In the genomic region with DNA sequence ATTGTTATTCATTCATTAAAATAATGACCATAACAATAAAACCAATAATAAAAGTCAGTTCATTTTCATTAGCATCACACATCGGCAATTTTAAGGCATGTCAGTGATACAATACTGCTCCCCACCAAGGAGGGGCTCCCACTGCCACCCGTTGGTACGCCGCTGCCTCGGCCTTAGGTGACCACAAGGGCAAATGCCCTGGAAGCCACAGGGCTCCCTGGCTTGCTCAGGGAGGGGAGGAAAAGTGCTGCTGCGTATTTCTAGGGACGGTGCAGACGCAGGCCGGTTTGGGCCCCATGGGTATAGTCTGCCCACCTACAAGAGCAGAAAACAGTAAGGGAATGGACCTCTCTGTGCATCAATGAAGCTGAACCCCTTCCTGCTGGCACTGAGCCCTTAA, we compare ENCODE assay signal across 19 cellular contexts.
DNase-seq lines count a peak whose midpoint lies in the region; ATAC-seq, FAIRE-seq and TF ChIP-seq lines count a peak whose summit lies in the region.
"Had no signal": no experiment of that assay in that cellular context is flagged by ENCODE, and none has a peak within 500 bp of the region (broad histone marks: within the 10 kb centered on the region; RNA-seq: fewer than 3 reads in every experiment).

No MANE protein-coding gene starts in this region.

- H3K23me2 ChIP-seq in H1 (ENCODE audit: low read depth, low read length): no peaks in the 10 kb centered on the region

- H3K18ac ChIP-seq in H1 (ENCODE audit: extremely low read depth, low read length): no peak overlapping the region

- H3K36me3 ChIP-seq in BLaER1 (no peaks in the 10 kb centered on the region), H7 (replicated peaks; ENCODE audit: control insufficient read depth, insufficient read depth, low read length) (no peaks in the 10 kb centered on the region), H1 (ENCODE audit: control insufficient read depth in 2 of 4, insufficient read depth in 4 of 4, low read length in 3 of 4) (no peaks in the 10 kb centered on the region)
- H3K36me3 ChIP-seq: HAP-1 had no signal

- peak overlapping the region; percentile 48 for H3K4ac ChIP-seq in H1 (replicated peaks; ENCODE audit: insufficient read length, low read depth, low read length)

- 0 out of 2 replicates have a peak overlapping the region, but pooled peaks have one; percentile 44 for H2BK20ac ChIP-seq in H1 (ENCODE audit: low read length)

- H3K27me3 ChIP-seq in BLaER1 (peaks cover 38% of the 10 kb centered on the region), H7 (ENCODE audit: control insufficient read depth, insufficient read depth, low read length) (no peaks in the 10 kb centered on the region), H1 (replicated peaks in 1 of 4; ENCODE audit: control insufficient read depth in 3 of 4, extremely low read depth in 1 of 4, insufficient read depth in 3 of 4, low read length in 3 of 4) (no peaks in the 10 kb centered on the region; a peak in 1 of 7 replicates)

- H2BK120ac ChIP-seq in H1 (replicated peaks; ENCODE audit: low read depth, low read length): no peak overlapping the region

- no peak overlapping the region for H4K5ac ChIP-seq in H1 (ENCODE audit: insufficient read length, low read depth, low read length)

- no peaks in the 10 kb centered on the region for H3K9me3 ChIP-seq in BLaER1
- no peaks in the 10 kb centered on the region for H3K9me3 ChIP-seq in H1 (ENCODE audit: insufficient read depth in 2 of 2, low read depth in 1 of 2, low read length in 1 of 2)
- H3K9me3 ChIP-seq: HAP-1 had no signal

- H3K4me1 ChIP-seq in BLaER1 (peaks cover 71% of the 10 kb centered on the region), H1 (replicated peaks in 1 of 4; ENCODE audit: control insufficient read depth in 3 of 4, insufficient read depth in 4 of 4, low read length in 3 of 4) (peaks cover 0 to 22% (median 11%) of the 10 kb centered on the region in 4 experiments; a peak in 6 of 7 replicates)
- H3K4me1 ChIP-seq: HAP-1 had no signal

- H2AK5ac ChIP-seq in H1 (ENCODE audit: low read depth, low read length): 0 out of 2 replicates have a peak overlapping the region, but pooled peaks have one; percentile 28

- peak overlapping the region; percentile 50; the same call in 1 of the 2 replicates for H2BK5ac ChIP-seq in H1 (ENCODE audit: low read depth, low read length)

- no peak overlapping the region for H4K8ac ChIP-seq in H1 (ENCODE audit: extremely low read depth, insufficient read depth, low read length)

- no peaks in the 10 kb centered on the region for H3K79me1 ChIP-seq in H1 (ENCODE audit: low read depth, low read length)

- no peak for FAIRE-seq in H1 (lab: Jason Lieb, UNC)
- FAIRE-seq: A204.1, GM12891, GM18507 had no signal

- H4K91ac ChIP-seq in H1 (replicated peaks; ENCODE audit: insufficient read length, low read length): peak overlapping the region; percentile 41

- H2BK12ac ChIP-seq in H1 (ENCODE audit: low read depth, low read length): peak overlapping the region; percentile 86; the same call in 1 of the 2 replicates

- TF ChIP-seq RAD21 in H1 (IDR thresholded peaks at IDR 0.05 in 1 of 2, conservative IDR thresholded peaks at IDR 0.05 in 1 of 2; ENCODE audit: low read depth in 2 of 2, low read length in 2 of 2): no peak

- H3K56ac ChIP-seq in H1 (replicated peaks; ENCODE audit: insufficient read length, low read depth, low read length): no peak overlapping the region

- TF ChIP-seq POLR2A in H1 (IDR thresholded peaks at IDR 0.05; ENCODE audit: control extremely low read depth in 1 of 2, low read depth in 2 of 2, low read length in 2 of 2): no peak

- H3K4me2 ChIP-seq in BLaER1: peak overlapping the region; percentile 91
- peak overlapping the region in 1 of 2 experiments; percentile 24; a peak in 1 of 4 replicates for H3K4me2 ChIP-seq in H1 (ENCODE audit: insufficient read depth in 1 of 2, low read depth in 2 of 2, low read length in 2 of 2)

- CTCF ChIA-PET in H1 (lab: Charles Lee; ENCODE audit: partially characterized antibody): interaction anchor here (0.8 to 43.6 kb wide), 6 partner anchors 11 to 117 kb away, joined by 3 to 1348 read pairs (median 4); no protein-coding TSS in a partner anchor

- WGBS in H1 (ENCODE audit: extremely low coverage in 1 of 2, insufficient coverage in 1 of 2, insufficient read length in 1 of 2, insufficient replicate concordance in 2 of 2, low coverage in 1 of 2, low lambda C conversion rate in 2 of 2, missing lambda C conversion rate in 1 of 2), 2 experiments: 69% methylated on average over 9 of the region's 9 CpGs; no CpG with 5 or more reads in 1 of the 2 experiments

- DNase-seq in H7 (peak; percentile 61), H1 (ENCODE audit: low read depth in 1 of 2, low spot score in 2 of 2) (no peak), UCSD-AML1 (lab: John Stamatoyannopoulos, UW; ENCODE audit: unreplicated experiment) (no peak)
- no peak for DNase-seq in stimulated activated CD4-positive, alpha-beta T cell treated with anti-CD3 and anti-CD28 coated beads, Interleukin-4, amount 100 ng/mL, for 4 hours
- DNase-seq: C1 segment of cervical spinal cord; Calu3; CD4-positive, alpha-beta memory T cell; COR-L47; DMS53; DMS79 treated with DMSO at 0.1 percent for 48 hours; GF-D8; HFFc6 had no signal

- TF ChIP-seq EP300 in H1 (IDR thresholded peaks at IDR 0.05; ENCODE audit: borderline replicate concordance in 1 of 2, low read depth in 2 of 2, low read length in 2 of 2): no peak

- H3K23ac ChIP-seq in H1 (ENCODE audit: insufficient read length): no peak overlapping the region

- H3K27ac ChIP-seq in BLaER1: no peak overlapping the region
- no peak overlapping the region for H3K27ac ChIP-seq in H1 (ENCODE audit: low read depth, low read length)
- H3K27ac ChIP-seq: 22Rv1 had no signal

- peak overlapping the region; percentile 42; the same call in 1 of the 2 replicates for H3K4me3 ChIP-seq in BLaER1
- no peak overlapping the region for H3K4me3 ChIP-seq in H7 (ENCODE audit: insufficient read depth, low read depth, low read length)
- no peak overlapping the region for H3K4me3 ChIP-seq in H1 (ENCODE audit: extremely low read depth in 1 of 4, insufficient read depth in 2 of 4, low read depth in 3 of 4, low read length in 4 of 4)
- H3K4me3 ChIP-seq: HAP-1 had no signal

- no peak for TF ChIP-seq CTCF in H1 (IDR thresholded peaks at IDR 0.05; ENCODE audit: control extremely low read depth in 1 of 3, insufficient read depth in 1 of 3, low read depth in 1 of 3, low read length in 3 of 3)

- peaks cover 53% of the 10 kb centered on the region for H4K20me1 ChIP-seq in BLaER1
- no peaks in the 10 kb centered on the region for H4K20me1 ChIP-seq in H1 (replicated peaks in 1 of 2; ENCODE audit: control insufficient read depth in 1 of 2, insufficient read depth in 2 of 2, low read length in 2 of 2)

- no peak overlapping the region for H3K14ac ChIP-seq in H1 (ENCODE audit: insufficient read length)

- ATAC-seq in HG03159 (IDR thresholded peaks at IDR 0.05; ENCODE audit: unreplicated experiment): no peak

- no peak overlapping the region for H3K9ac ChIP-seq in BLaER1
- peak overlapping the region in 2 of 4 experiments; percentile 8 to 24; a peak in 1 of 7 replicates for H3K9ac ChIP-seq in H1 (replicated peaks in 1 of 4; ENCODE audit: extremely low read depth in 1 of 4, low read depth in 3 of 4, low read length in 3 of 4)

- POLR2A ChIA-PET in H1 (lab: Charles Lee; ENCODE audit: partially characterized antibody): no interaction called here

- H3K79me2 ChIP-seq in H1 (ENCODE audit: control insufficient read depth in 1 of 2, insufficient read depth in 2 of 2, low read length in 2 of 2): no peaks in the 10 kb centered on the region

- H2AFZ ChIP-seq in H1 (ENCODE audit: low read length): 0 out of 2 replicates have a peak overlapping the region, but pooled peaks have one; percentile 16

- H2BK15ac ChIP-seq in H1 (ENCODE audit: low read length): no peak overlapping the region

TF ChIP-seq in H1, 55 proteins besides CTCF, POLR2A, EP300 and RAD21:
- no peak for TF ChIP-seq BACH1 (IDR thresholded peaks at IDR 0.05; ENCODE audit: low read length)
- no peak for TF ChIP-seq POU5F1 (IDR thresholded peaks at IDR 0.05; ENCODE audit: low read depth, low read length)
- TF ChIP-seq CBX5 (IDR thresholded peaks at IDR 0.05; ENCODE audit: low read depth, low read length): no peak
- TF ChIP-seq, protein P1, sequence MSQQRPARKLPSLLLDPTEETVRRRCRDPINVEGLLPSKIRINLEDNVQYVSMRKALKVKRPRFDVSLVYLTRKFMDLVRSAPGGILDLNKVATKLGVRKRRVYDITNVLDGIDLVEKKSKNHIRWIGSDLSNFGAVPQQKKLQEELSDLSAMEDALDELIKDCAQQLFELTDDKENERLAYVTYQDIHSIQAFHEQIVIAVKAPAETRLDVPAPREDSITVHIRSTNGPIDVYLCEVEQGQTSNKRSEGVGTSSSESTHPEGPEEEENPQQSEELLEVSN (IDR thresholded peaks at IDR 0.05): no peak
- no peak for TF ChIP-seq KDM5A (IDR thresholded peaks at IDR 0.05; ENCODE audit: low read length)
- TF ChIP-seq ASH2L (IDR thresholded peaks at IDR 0.05; ENCODE audit: low read length): no peak
- TF ChIP-seq CTBP2 (IDR thresholded peaks at IDR 0.05; ENCODE audit: borderline replicate concordance, insufficient read depth, insufficient read length, low read length): no peak
- no peak for TF ChIP-seq KDM1A (IDR thresholded peaks at IDR 0.05; ENCODE audit: borderline replicate concordance, low read length)
- TF ChIP-seq SIN3A (conservative IDR thresholded peaks at IDR 0.05 in 1 of 2, IDR thresholded peaks at IDR 0.05 in 1 of 2; ENCODE audit: low read depth in 1 of 2, low read length in 2 of 2): no peak
- TF ChIP-seq POLR2AphosphoS5 (IDR thresholded peaks at IDR 0.05; ENCODE audit: low read depth, low read length): no peak
- no peak for TF ChIP-seq CHD2 (IDR thresholded peaks at IDR 0.05; ENCODE audit: low read length)
- TF ChIP-seq CHD1 (IDR thresholded peaks at IDR 0.05; ENCODE audit: low read depth, low read length): no peak
- TF ChIP-seq SIRT6 (IDR thresholded peaks at IDR 0.05; ENCODE audit: low read length): no peak
- TF ChIP-seq JUND (IDR thresholded peaks at IDR 0.05; ENCODE audit: low read length): no peak
- TF ChIP-seq TEAD4 (IDR thresholded peaks at IDR 0.05; ENCODE audit: low read depth, low read length): no peak
- TF ChIP-seq TAF7 (optimal IDR thresholded peaks at IDR 0.05; ENCODE audit: borderline replicate concordance, low read depth, low read length): no peak
- TF ChIP-seq NRF1 (IDR thresholded peaks at IDR 0.05; ENCODE audit: low read depth, low read length): no peak
- TF ChIP-seq SUZ12 (IDR thresholded peaks at IDR 0.05; ENCODE audit: low read length): no peak
- TF ChIP-seq KDM4A (IDR thresholded peaks at IDR 0.05; ENCODE audit: low read depth, low read length, severe bottlenecking): no peak
- no peak for TF ChIP-seq EGR1 (IDR thresholded peaks at IDR 0.05; ENCODE audit: borderline replicate concordance, low read depth, low read length)
TF ChIP-seq in H1: peak in this region for 0.
